ENCODE assay signal across 19 cellular contexts in the genomic region with DNA sequence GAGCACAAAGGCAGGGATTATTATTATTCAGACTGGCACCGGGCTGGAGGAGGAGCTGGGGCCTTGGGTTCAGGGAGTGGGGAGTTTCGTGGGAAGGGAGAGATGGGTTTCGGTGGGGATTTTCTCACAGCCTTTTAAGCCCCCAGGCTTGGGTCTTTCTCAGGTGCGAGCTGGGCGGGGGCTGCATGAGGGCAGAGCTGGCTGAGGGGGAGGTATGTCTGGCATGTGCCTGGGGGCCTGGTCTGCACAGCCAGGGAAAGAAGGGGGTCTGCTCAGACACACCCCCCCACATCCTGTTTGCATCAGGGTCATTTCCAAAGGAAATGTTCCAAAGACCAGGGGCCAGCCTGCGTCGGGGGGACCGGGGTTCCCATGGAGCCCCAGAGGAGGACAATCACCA. TPM values are rescaled to one million over a fixed set of nuclear protein-coding genes. Genes with fewer than 3 reads are reported as not detected.
DNase-seq lines count a peak whose midpoint lies in the region; FAIRE-seq and TF ChIP-seq lines count a peak whose summit lies in the region.
"Had no signal": no experiment of that assay in that cellular context is flagged by ENCODE, and none has a peak within 500 bp of the region (broad histone marks: within the 10 kb centered on the region; RNA-seq: fewer than 3 reads in every experiment).

No MANE protein-coding gene starts in this region.

- H3K4me1 Mint-ChIP-seq in chondrocyte (ENCODE audit: low read depth) (peaks cover 8% of the 10 kb centered on the region), nephron progenitor cell (peaks cover 77% of the 10 kb centered on the region)

- H3K9me3 Mint-ChIP-seq in chondrocyte (ENCODE audit: low read depth) (no peaks in the 10 kb centered on the region), nephron progenitor cell (no peaks in the 10 kb centered on the region)
- H3K9me3 Mint-ChIP-seq: CD8-positive, alpha-beta T cell had no signal

- H3K9me3 ChIP-seq in BLaER1: no peaks in the 10 kb centered on the region
- no peaks in the 10 kb centered on the region for H3K9me3 ChIP-seq in HUES6 (ENCODE audit: control insufficient read depth, insufficient read depth, low read depth, low read length)
- H3K9me3 ChIP-seq: BE2C had no signal

- no peak overlapping the region for H3K9ac ChIP-seq in BLaER1
- peak overlapping the region; percentile 29 for H3K9ac ChIP-seq in HUES6 (ENCODE audit: low read length)

- DNase-seq in chondrocyte (ENCODE audit: low spot score) (peak; percentile 41), nephron progenitor cell (no peak), midbrain (lab: John Stamatoyannopoulos, UW) (no peak), hypothalamus (lab: John Stamatoyannopoulos, UW) (no peak), GM12891 (ENCODE audit: insufficient read length, low spot score) (no peak), T-helper 2 cell (no peak)
- DNase-seq: CD8-positive, alpha-beta T cell; DMS79; KBM-7; NCI-H1417 treated with DMSO at 0.1 percent for 48 hours; NCI-H1930; NCI-H526 treated with DMSO at 0.1 percent for 48 hours; Right ventricle myocardium superior; SW 1271 had no signal

- H3K27ac Mint-ChIP-seq in chondrocyte (ENCODE audit: unreplicated experiment) (no peak overlapping the region), nephron progenitor cell (peak overlapping the region; percentile 92)
- H3K27ac Mint-ChIP-seq: CD8-positive, alpha-beta T cell had no signal

- no peak for FAIRE-seq in GM12891 (lab: Jason Lieb, UNC)
- FAIRE-seq: A204.1, HepG2 had no signal

- H3K27me3 Mint-ChIP-seq in chondrocyte (ENCODE audit: low read depth) (peaks cover 3% of the 10 kb centered on the region), nephron progenitor cell (ENCODE audit: low read depth, poor library complexity) (peaks cover 4% of the 10 kb centered on the region)

- H4K20me1 ChIP-seq in BLaER1: peaks cover 16% of the 10 kb centered on the region; the same call in 1 of the 2 replicates

- no peak overlapping the region for H3K4me3 ChIP-seq in BLaER1
- no peak overlapping the region for H3K4me3 ChIP-seq in HUES6 (ENCODE audit: low read depth, low read length)

- H3K36me3 ChIP-seq in BLaER1 (no peaks in the 10 kb centered on the region), HUES6 (ENCODE audit: control insufficient read depth, insufficient read depth, low read length) (no peaks in the 10 kb centered on the region)
- H3K36me3 ChIP-seq: BE2C had no signal

- H3K27ac ChIP-seq in BLaER1: no peak overlapping the region
- H3K27ac ChIP-seq in HUES6 (ENCODE audit: low read depth, low read length): no peak overlapping the region

- H3K4me1 ChIP-seq in BLaER1 (peaks cover 26% of the 10 kb centered on the region), HUES6 (ENCODE audit: control insufficient read depth, insufficient read depth, low read length) (peaks cover 49% of the 10 kb centered on the region)
- H3K4me1 ChIP-seq: BE2C had no signal

- H3K36me3 Mint-ChIP-seq in chondrocyte (ENCODE audit: low read depth) (no peaks in the 10 kb centered on the region), nephron progenitor cell (ENCODE audit: low read depth) (no peaks in the 10 kb centered on the region)
- H3K36me3 Mint-ChIP-seq: CD8-positive, alpha-beta T cell had no signal

- H3K4me2 ChIP-seq in BLaER1: peak overlapping the region; percentile 64

- H3K4me3 Mint-ChIP-seq in chondrocyte (ENCODE audit: unreplicated experiment): no peak overlapping the region
- no peak overlapping the region for H3K4me3 Mint-ChIP-seq in nephron progenitor cell
- H3K4me3 Mint-ChIP-seq: CD8-positive, alpha-beta T cell had no signal

- TF ChIP-seq CTCF in chondrocyte (IDR thresholded peaks at IDR 0.05): no peak
- no peak for TF ChIP-seq CTCF in nephron progenitor cell (IDR thresholded peaks at IDR 0.05)

- TF ChIP-seq POLR2A in GM12891 (IDR thresholded peaks at IDR 0.05; ENCODE audit: low read depth, low read length): no peak

- H3K27me3 ChIP-seq in BLaER1 (no peaks in the 10 kb centered on the region; the same call in 1 of the 2 replicates), HUES6 (ENCODE audit: control insufficient read depth, insufficient read depth, low read length) (no peaks in the 10 kb centered on the region)
- H3K27me3 ChIP-seq: BE2C had no signal

TF ChIP-seq in GM12891, 5 proteins besides CTCF, POLR2A, EP300 and RAD21:
- TF ChIP-seq TAF1 (IDR thresholded peaks at IDR 0.05; ENCODE audit: low read depth, low read length) (no peak), POLR2AphosphoS5 (IDR thresholded peaks at IDR 0.05; ENCODE audit: low read depth, low read length) (no peak), SPI1 (IDR thresholded peaks at IDR 0.05; ENCODE audit: low read depth, low read length) (no peak), POU2F2 (IDR thresholded peaks at IDR 0.05; ENCODE audit: low read depth, low read length) (no peak), PAX5 (IDR thresholded peaks at IDR 0.05; ENCODE audit: insufficient read depth, low read length, severe bottlenecking) (no peak)
TF ChIP-seq in GM12891: peak in this region for 0.

RNA-seq across cellular contexts. Expression of gene GRHL3, which starts 21.6 kb away (rescaled TPM):
- total RNA-seq in chondrocyte: 0.07 TPM in 1 of 3 replicates, not detected in the others
- polyA plus RNA-seq in GM12891 (2012; ENCODE audit: low read depth, missing spikeins): 1.1 TPM
- total RNA-seq: CD8-positive, alpha-beta T cell; HepG2; Right ventricle myocardium superior had no signal
- polyA plus RNA-seq: HepG2 had no signal
